14 cellular contexts compared by ENCODE assay signal in the genomic region with DNA sequence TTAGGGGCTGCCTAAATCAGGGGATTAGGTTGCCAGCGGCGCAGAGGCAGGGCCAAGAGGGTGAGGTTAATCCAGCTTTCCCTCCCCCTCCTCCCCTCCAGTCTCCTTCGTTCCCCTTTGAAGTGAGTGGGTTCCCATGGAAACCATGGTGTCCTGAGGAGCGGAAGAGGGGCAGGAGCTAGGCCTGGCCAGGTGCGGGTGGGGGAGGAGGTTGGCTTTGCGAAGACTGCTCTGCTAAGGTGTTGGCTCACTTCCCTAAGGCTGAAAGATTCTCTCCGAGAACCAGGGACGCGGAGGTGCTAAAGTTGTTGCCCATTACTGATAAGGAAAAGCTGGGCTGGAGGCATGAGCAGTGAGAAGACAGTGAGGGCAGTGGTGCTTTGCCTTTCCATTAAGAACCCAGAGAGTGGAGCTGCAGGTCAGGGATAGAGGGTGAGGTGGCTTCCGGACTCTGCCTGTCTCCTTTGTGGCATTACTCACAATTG.
DNase-seq lines count a peak whose midpoint lies in the region; ATAC-seq lines count a peak whose summit lies in the region.
"Had no signal": no experiment of that assay in that cellular context is flagged by ENCODE, and none has a peak within 500 bp of the region (broad histone marks: within the 10 kb centered on the region; RNA-seq: fewer than 3 reads in every experiment).

No MANE protein-coding gene starts in this region.

- H3K4me1 ChIP-seq in naive thymus-derived CD4-positive, alpha-beta T cell (ENCODE audit: control insufficient read depth in 2 of 2, insufficient read depth in 2 of 2, low read length in 2 of 2): no peaks in the 10 kb centered on the region
- H3K4me1 ChIP-seq: colonic mucosa had no signal

- intact Hi-C loops in naive thymus-derived CD4-positive, alpha-beta T cell (cut with micrococcal nuclease): no loop called here

- H3K9me3 ChIP-seq in naive thymus-derived CD4-positive, alpha-beta T cell (ENCODE audit: control insufficient read depth in 2 of 3, low read length in 3 of 3): no peaks in the 10 kb centered on the region
- H3K9me3 ChIP-seq: colonic mucosa had no signal

- H3K27ac ChIP-seq in angular gyrus (ENCODE audit: low read depth, low read length): peak overlapping the region; percentile 75
- H3K27ac ChIP-seq in naive thymus-derived CD4-positive, alpha-beta T cell (ENCODE audit: low read depth, low read length): no peak overlapping the region
- H3K27ac ChIP-seq: colonic mucosa had no signal

- H3K27me3 ChIP-seq in naive thymus-derived CD4-positive, alpha-beta T cell (ENCODE audit: control insufficient read depth in 2 of 2, insufficient read depth in 2 of 2, low read length in 2 of 2): no peaks in the 10 kb centered on the region
- H3K27me3 ChIP-seq: colonic mucosa had no signal

- no peak for ATAC-seq in naive thymus-derived CD4-positive, alpha-beta T cell
- ATAC-seq: stimulated activated effector memory CD8-positive, alpha-beta T cell treated with anti-CD3 and anti-CD28 coated beads, Interleukin-12 subunit alpha, Interleukin-12 subunit beta, amount 100 ng/mL, for 72 hours had no signal

- no peaks in the 10 kb centered on the region for H3K9me3 Mint-ChIP-seq in naive thymus-derived CD4-positive, alpha-beta T cell
- H3K9me3 Mint-ChIP-seq: activated B cell treated with CpG ODN at 0.5 μM for 24 hours; stimulated activated effector memory CD8-positive, alpha-beta T cell treated with anti-CD3 and anti-CD28 coated beads, Interleukin-12 subunit alpha, Interleukin-12 subunit beta, amount 100 ng/mL, for 72 hours had no signal

- H3K36me3 ChIP-seq in naive thymus-derived CD4-positive, alpha-beta T cell (ENCODE audit: control insufficient read depth in 2 of 3, insufficient read depth in 3 of 3, low read length in 3 of 3): no peaks in the 10 kb centered on the region
- H3K36me3 ChIP-seq: colonic mucosa had no signal

- no peak overlapping the region for H3K4me3 Mint-ChIP-seq in naive thymus-derived CD4-positive, alpha-beta T cell
- H3K4me3 Mint-ChIP-seq: activated B cell treated with CpG ODN at 0.5 μM for 24 hours; stimulated activated effector memory CD8-positive, alpha-beta T cell treated with anti-CD3 and anti-CD28 coated beads, Interleukin-12 subunit alpha, Interleukin-12 subunit beta, amount 100 ng/mL, for 72 hours had no signal

- H3K4me3 ChIP-seq in naive thymus-derived CD4-positive, alpha-beta T cell (ENCODE audit: low read length): no peak overlapping the region
- H3K4me3 ChIP-seq: colonic mucosa had no signal

- CTCF ChIA-PET in naive thymus-derived CD4-positive, alpha-beta T cell (lab: Charles Lee): no interaction called here

- H3K27me3 Mint-ChIP-seq in naive thymus-derived CD4-positive, alpha-beta T cell: peaks cover 27 to 43% (median 37%) of the 10 kb centered on the region in 5 donors

- H3K27ac Mint-ChIP-seq in naive thymus-derived CD4-positive, alpha-beta T cell: no peak overlapping the region
- H3K27ac Mint-ChIP-seq: activated B cell treated with CpG ODN at 0.5 μM for 24 hours; stimulated activated effector memory CD8-positive, alpha-beta T cell treated with anti-CD3 and anti-CD28 coated beads, Interleukin-12 subunit alpha, Interleukin-12 subunit beta, amount 100 ng/mL, for 72 hours had no signal

- POLR2A ChIA-PET in naive thymus-derived CD4-positive, alpha-beta T cell (lab: Charles Lee): no interaction called here

- H3K36me3 Mint-ChIP-seq in naive thymus-derived CD4-positive, alpha-beta T cell: no peaks in the 10 kb centered on the region
- H3K36me3 Mint-ChIP-seq: stimulated activated effector memory CD8-positive, alpha-beta T cell treated with anti-CD3 and anti-CD28 coated beads, Interleukin-12 subunit alpha, Interleukin-12 subunit beta, amount 100 ng/mL, for 72 hours had no signal

- H3K4me1 Mint-ChIP-seq in naive thymus-derived CD4-positive, alpha-beta T cell: no peaks in the 10 kb centered on the region
- H3K4me1 Mint-ChIP-seq: activated B cell treated with CpG ODN at 0.5 μM for 24 hours; stimulated activated effector memory CD8-positive, alpha-beta T cell treated with anti-CD3 and anti-CD28 coated beads, Interleukin-12 subunit alpha, Interleukin-12 subunit beta, amount 100 ng/mL, for 72 hours had no signal

- DNase-seq in D341Med (ENCODE audit: low spot score) (peak; percentile 79), NCI-H1092 (lab: John Stamatoyannopoulos, UW) (peak; percentile 41), iPS-NIHi11 (ENCODE audit: low spot score) (peak; percentile 86), hepatic stellate cell (ENCODE audit: low spot score) (no peak), NOMO-1 treated with dmso at 0.1 percent for 144 hours (lab: John Stamatoyannopoulos, UW; ENCODE audit: unreplicated experiment) (no peak)
- DNase-seq in naive thymus-derived CD4-positive, alpha-beta T cell: no peak
- no peak for DNase-seq in activated CD4-positive, CD25-positive, alpha-beta regulatory T cell (lab: John Stamatoyannopoulos, UW)
- DNase-seq: activated B cell treated with CpG ODN at 0.5 μM for 24 hours; colonic mucosa; MM.1S; NCI-H510A treated with DMSO at 0.1 percent for 48 hours; stimulated activated CD4-positive, alpha-beta T cell treated with anti-CD3 and anti-CD28 coated beads, Interleukin-4, amount 100 ng/mL, for 1 hour had no signal

Comparison
In these comparisons a context has a peak if more than half of its experiments do, and no peak if none do; other contexts are left out.
1. DNase-seq: peak in D341Med (single experiment), NCI-H1092 (single experiment) and iPS-NIHi11 (single experiment); none in hepatic stellate cell (single experiment), naive thymus-derived CD4-positive, alpha-beta T cell (0 of 9), activated CD4-positive, CD25-positive, alpha-beta regulatory T cell (0 of 4) and NOMO-1 treated with dmso at 0.1 percent for 144 hours (single experiment).